ENCODE assay signal across 15 cellular contexts in genomic region chr3:51559961-51560360, GRCh38.
"Had no signal": no experiment of that assay in that cellular context is flagged by ENCODE, and none has a peak within 500 bp of the region (broad histone marks: within the 10 kb centered on the region; RNA-seq: fewer than 3 reads in every experiment).

No MANE protein-coding gene starts in this region.

- H3K36me3 ChIP-seq: neural progenitor cell had no signal

- H2AFZ ChIP-seq: neural progenitor cell had no signal

- DNase-seq: activated CD4-positive, alpha-beta T cell treated with anti-CD3 and anti-CD28 coated beads, Interleukin-2, amount 10 ng/mL, durations not matched to agents 7 days and 5 days; activated CD4-positive, CD25-positive, alpha-beta regulatory T cell; activated naive CD4-positive, alpha-beta T cell treated with anti-CD3 and anti-CD28 coated beads, Interleukin-2, amount 50 U/mL, for 16 hours; activated T-cell treated with anti-CD3 and anti-CD28 coated beads, Interleukin-2, amount 50 U/mL, for 1 hour; cerebellar nuclear complex; esophagus squamous epithelium; left ventricle myocardium superior; right cardiac atrium; tibial artery had no signal

- H3K4me1 Mint-ChIP-seq: neural progenitor cell; stimulated activated effector memory CD8-positive, alpha-beta T cell treated with anti-CD3 and anti-CD28 coated beads, Interleukin-12 subunit alpha, Interleukin-12 subunit beta, amount 100 ng/mL, for 72 hours had no signal

- ATAC-seq: stimulated activated effector memory CD8-positive, alpha-beta T cell treated with anti-CD3 and anti-CD28 coated beads, Interleukin-12 subunit alpha, Interleukin-12 subunit beta, amount 100 ng/mL, for 72 hours had no signal

- H3K9me3 Mint-ChIP-seq: activated CD4-positive, alpha-beta T cell treated with anti-CD3 and anti-CD28 coated beads, Interleukin-2, amount 10 ng/mL, durations not matched to agents 7 days and 5 days; neural progenitor cell; stimulated activated effector memory CD8-positive, alpha-beta T cell treated with anti-CD3 and anti-CD28 coated beads, Interleukin-12 subunit alpha, Interleukin-12 subunit beta, amount 100 ng/mL, for 72 hours; T-helper 1 cell treated with Interleukin-12 subunit alpha and Interleukin-12 subunit beta and Interleukin-4 antibody, amounts not matched to agents 30 μg/mL and 1 μg/mL, for 36 hours had no signal

- H3K27me3 ChIP-seq: adrenal gland, esophagus squamous epithelium, neural progenitor cell, tibial artery had no signal

- H3K27ac Mint-ChIP-seq: activated CD4-positive, alpha-beta T cell treated with anti-CD3 and anti-CD28 coated beads, Interleukin-2, amount 10 ng/mL, durations not matched to agents 7 days and 5 days; neural progenitor cell; stimulated activated effector memory CD8-positive, alpha-beta T cell treated with anti-CD3 and anti-CD28 coated beads, Interleukin-12 subunit alpha, Interleukin-12 subunit beta, amount 100 ng/mL, for 72 hours; T-helper 1 cell treated with Interleukin-12 subunit alpha and Interleukin-12 subunit beta and Interleukin-4 antibody, amounts not matched to agents 30 μg/mL and 1 μg/mL, for 36 hours had no signal

- H3K27ac ChIP-seq: adrenal gland, neural progenitor cell, tibial artery had no signal

- H3K27me3 Mint-ChIP-seq: activated CD4-positive, alpha-beta T cell treated with anti-CD3 and anti-CD28 coated beads, Interleukin-2, amount 10 ng/mL, durations not matched to agents 7 days and 5 days had no signal

- H3K4me3 Mint-ChIP-seq: activated CD4-positive, alpha-beta T cell treated with anti-CD3 and anti-CD28 coated beads, Interleukin-2, amount 10 ng/mL, durations not matched to agents 7 days and 5 days; neural progenitor cell; stimulated activated effector memory CD8-positive, alpha-beta T cell treated with anti-CD3 and anti-CD28 coated beads, Interleukin-12 subunit alpha, Interleukin-12 subunit beta, amount 100 ng/mL, for 72 hours; T-helper 1 cell treated with Interleukin-12 subunit alpha and Interleukin-12 subunit beta and Interleukin-4 antibody, amounts not matched to agents 30 μg/mL and 1 μg/mL, for 36 hours had no signal

- H3K4me3 ChIP-seq: adrenal gland, esophagus squamous epithelium, neural progenitor cell, smooth muscle cell, tibial artery had no signal

- H3K4me2 ChIP-seq: neural progenitor cell, smooth muscle cell had no signal

- FAIRE-seq: islet of Langerhans had no signal

- H3K9me3 ChIP-seq: adrenal gland, esophagus squamous epithelium, tibial artery had no signal
